8 cellular contexts compared by ENCODE assay signal in genomic region chr17:35051579-35052239, GRCh38. TPM values are rescaled to one million over a fixed set of nuclear protein-coding genes. Genes with fewer than 3 reads are reported as not detected.
A peak's percentile ranks its signal among the peaks of the same experiment; 100 is the strongest.
DNase-seq lines count a peak whose midpoint lies in the region; ATAC-seq and TF ChIP-seq lines count a peak whose summit lies in the region.

No MANE protein-coding gene starts in this region.

- WGBS in GM23248 (ENCODE audit: low coverage in 1 of 2, low lambda C conversion rate in 2 of 2, missing lambda C conversion rate in 2 of 2), 2 experiments: 33 to 36% methylated on average over 6 of the region's 6 CpGs
- WGBS in liver: 15% methylated on average over 6 of the region's 6 CpGs

- H3K36me3 Mint-ChIP-seq in activated CD8-positive, alpha-beta T cell treated with anti-CD3 and anti-CD28 coated beads for 36 hours (ENCODE audit: low read depth): peaks cover 8% of the 10 kb centered on the region

- no peak for TF ChIP-seq CTCF in activated CD8-positive, alpha-beta T cell treated with anti-CD3 and anti-CD28 coated beads for 36 hours (IDR thresholded peaks at IDR 0.05)
- no peak for TF ChIP-seq CTCF in liver (IDR thresholded peaks at IDR 0.05; ENCODE audit: low read depth, low read length, missing input control)

- H3K4me2 ChIP-seq in GM23248 (ENCODE audit: unreplicated experiment): peak overlapping the region; percentile 24

- H3K27ac ChIP-seq in ACC112 (ENCODE audit: low read depth, low read length) (peak overlapping the region; percentile 28; the same call in 1 of the 2 replicates), GM23248 (0 out of 2 replicates have a peak overlapping the region, but pooled peaks have one; percentile 11), liver (ENCODE audit: low read depth in 1 of 2, low read length in 2 of 2) (peak overlapping the region; percentile 91 to 96)

- H3K4me3 ChIP-seq in ACC112 (ENCODE audit: low read depth, low read length): no peak overlapping the region
- H3K4me3 ChIP-seq in GM23248: no peak overlapping the region
- peak overlapping the region in 2 of 3 donors; percentile 20 to 35 for H3K4me3 ChIP-seq in liver (ENCODE audit: low read depth in 1 of 3, low read length in 3 of 3)

- peaks cover 27% of the 10 kb centered on the region for H3K4me1 ChIP-seq in ACC112 (ENCODE audit: control insufficient read depth, insufficient read depth, low read length, unreplicated experiment)
- peaks cover 28% of the 10 kb centered on the region for H3K4me1 ChIP-seq in GM23248 (ENCODE audit: insufficient read depth)
- peaks cover 20 to 40% (median 36%) of the 10 kb centered on the region in 4 donors for H3K4me1 ChIP-seq in liver (ENCODE audit: control insufficient read depth in 4 of 4, insufficient read depth in 4 of 4, low read length in 3 of 4)

- in situ Hi-C loops in GM23248 (cut with MboI): no loop called here

- no peaks in the 10 kb centered on the region for H3K27me3 Mint-ChIP-seq in activated CD8-positive, alpha-beta T cell treated with anti-CD3 and anti-CD28 coated beads for 36 hours

- H3K27me3 ChIP-seq in ACC112 (ENCODE audit: insufficient read depth, low read length) (no peaks in the 10 kb centered on the region), GM23248 (replicated peaks; ENCODE audit: insufficient read depth) (no peaks in the 10 kb centered on the region), liver (ENCODE audit: control insufficient read depth in 4 of 4, insufficient read depth in 4 of 4, low read length in 3 of 4) (no peaks in the 10 kb centered on the region)

- H3K4me1 Mint-ChIP-seq in activated CD8-positive, alpha-beta T cell treated with anti-CD3 and anti-CD28 coated beads for 36 hours (ENCODE audit: low read depth): peaks cover 66% of the 10 kb centered on the region

- H3K9me3 ChIP-seq in GM23248 (ENCODE audit: low read depth) (no peaks in the 10 kb centered on the region), liver (ENCODE audit: control insufficient read depth in 4 of 4, low read length in 3 of 4) (no peaks in the 10 kb centered on the region)

- H3K9me3 Mint-ChIP-seq in activated CD8-positive, alpha-beta T cell treated with anti-CD3 and anti-CD28 coated beads for 36 hours: no peaks in the 10 kb centered on the region

- peak; percentile 19 for ATAC-seq in activated CD8-positive, alpha-beta T cell treated with anti-CD3 and anti-CD28 coated beads for 36 hours
- ATAC-seq in GM21515 (IDR thresholded peaks at IDR 0.05; ENCODE audit: unreplicated experiment): no peak

- no peak overlapping the region for H3K9ac ChIP-seq in GM23248
- peak overlapping the region; percentile 26 to 84 for H3K9ac ChIP-seq in liver (ENCODE audit: low read depth in 1 of 2, low read length in 2 of 2)

- H2AFZ ChIP-seq in ACC112 (ENCODE audit: low read length, unreplicated experiment): no peak overlapping the region
- H2AFZ ChIP-seq in GM23248: no peak overlapping the region

- peak overlapping the region; percentile 54 for H3K4me3 Mint-ChIP-seq in activated CD8-positive, alpha-beta T cell treated with anti-CD3 and anti-CD28 coated beads for 36 hours

- no peaks in the 10 kb centered on the region for H3K9me2 ChIP-seq in GM23248 (ENCODE audit: insufficient read depth)

- intact Hi-C loops in activated CD8-positive, alpha-beta T cell treated with anti-CD3 and anti-CD28 coated beads for 36 hours (cut with micrococcal nuclease): loop anchor here (1.0 to 5.0 kb wide), 2 partner anchors 12 to 36 kb away; partner anchors contain the start of gene RFFL

- peak overlapping the region; percentile 88 for H3K27ac Mint-ChIP-seq in activated CD8-positive, alpha-beta T cell treated with anti-CD3 and anti-CD28 coated beads for 36 hours

- CTCF ChIA-PET in activated CD8-positive, alpha-beta T cell treated with anti-CD3 and anti-CD28 coated beads for 36 hours (lab: Charles Lee): interaction anchor here (1.0 kb wide), 2 partner anchors 9 to 38 kb away, joined by 3 to 4 read pairs; no protein-coding TSS in a partner anchor

- TF ChIP-seq RAD21 in liver (IDR thresholded peaks at IDR 0.05): peak; percentile 19 to 23

- DNase-seq in GM23248 (peak; percentile 19), DMS153 (lab: John Stamatoyannopoulos, UW) (no peak), UCSD-AML1 (lab: John Stamatoyannopoulos, UW; ENCODE audit: unreplicated experiment) (no peak)
- peak; percentile 22 for DNase-seq in activated CD8-positive, alpha-beta T cell treated with anti-CD3 and anti-CD28 coated beads for 36 hours
- DNase-seq in activated CD4-positive, CD25-positive, alpha-beta regulatory T cell (lab: John Stamatoyannopoulos, UW): no peak

- POLR2A ChIA-PET in activated CD8-positive, alpha-beta T cell treated with anti-CD3 and anti-CD28 coated beads for 36 hours (lab: Charles Lee): no interaction called here

- H4K20me1 ChIP-seq in GM23248 (ENCODE audit: insufficient read depth): no peaks in the 10 kb centered on the region

- no peaks in the 10 kb centered on the region for H3K36me3 ChIP-seq in ACC112 (ENCODE audit: insufficient read depth, low read length)
- no peaks in the 10 kb centered on the region for H3K36me3 ChIP-seq in GM23248 (ENCODE audit: low read depth)
- H3K36me3 ChIP-seq in liver (ENCODE audit: control insufficient read depth in 4 of 4, insufficient read depth in 3 of 4, low read depth in 1 of 4, low read length in 3 of 4): peaks cover 0 to 2% (median 0%) of the 10 kb centered on the region in 4 donors

- peaks cover 31% of the 10 kb centered on the region for H3F3A ChIP-seq in GM23248 (ENCODE audit: insufficient read depth)

- H3K79me2 ChIP-seq in ACC112 (ENCODE audit: control insufficient read depth, insufficient read depth, low read length, unreplicated experiment) (peaks cover 20% of the 10 kb centered on the region), GM23248 (ENCODE audit: insufficient read depth) (peaks cover 12% of the 10 kb centered on the region)

TF ChIP-seq in liver, 16 proteins besides CTCF, POLR2A, EP300 and RAD21:
- TF ChIP-seq GABPA (IDR thresholded peaks at IDR 0.05 in 1 of 2, conservative IDR thresholded peaks at IDR 0.05 in 1 of 2) (peak in 1 of 2 donors; percentile 11), HNF4G (IDR thresholded peaks at IDR 0.05) (peak; percentile 56), JUND (IDR thresholded peaks at IDR 0.05) (peak; percentile 39 to 62), REST (IDR thresholded peaks at IDR 0.05) (peak; percentile 34), NR2F2 (IDR thresholded peaks at IDR 0.05) (no peak), TAF1 (conservative IDR thresholded peaks at IDR 0.05) (no peak), YY1 (IDR thresholded peaks at IDR 0.05) (no peak), ZBTB33 (IDR thresholded peaks at IDR 0.05) (no peak), ATF3 (IDR thresholded peaks at IDR 0.05) (peak; percentile 46), RXRA (IDR thresholded peaks at IDR 0.05) (peak; percentile 14 to 45), FOXA1 (IDR thresholded peaks at IDR 0.05) (no peak), FOXA2 (IDR thresholded peaks at IDR 0.05) (peak; percentile 8), HNF4A (conservative IDR thresholded peaks at IDR 0.05) (peak; percentile 82 to 88), EGR1 (IDR thresholded peaks at IDR 0.05; ENCODE audit: low read depth in 2 of 2) (no peak), SP1 (IDR thresholded peaks at IDR 0.05) (peak; percentile 87)

RNA-seq across cellular contexts. Expression of gene RFFL, which starts 11.8 kb away (rescaled TPM):
- 7.0 and 9.0 TPM in 2 replicates for total RNA-seq in GM23248 (2014; rRNA removed; shearing (Covaris generic))
- 3.9 and 4.2 TPM in 2 replicates for polyA plus RNA-seq in GM23248 (2016; fragmentation: Nextera tagmentation; extraction: Ambion mirVana)
- 10 to 100 TPM; 11.3 to 12.0 TPM for total RNA-seq in activated CD8-positive, alpha-beta T cell treated with anti-CD3 and anti-CD28 coated beads for 36 hours
- 10 to 100 TPM; 24.0 to 28.0 TPM for total RNA-seq in liver
- polyA plus RNA-seq in liver: 10 to 100 TPM; 15.9 to 20.0 TPM

Comparison
In these comparisons a context has a peak if more than half of its experiments do, and no peak if none do; other contexts are left out.
1. H3K27ac ChIP-seq: peak in every context shown above with its lines; median percentile 94 in liver; 28 in ACC112; 11 in GM23248.
2. H3K4me3 ChIP-seq: peak in liver (2 of 3); none in ACC112 (single experiment) and GM23248 (single experiment).
3. DNase-seq: peak in GM23248 (single experiment) and activated CD8-positive, alpha-beta T cell treated with anti-CD3 and anti-CD28 coated beads for 36 hours (single experiment); none in DMS153 (single experiment), activated CD4-positive, CD25-positive, alpha-beta regulatory T cell (0 of 4) and UCSD-AML1 (single experiment).